Comparison of ENCODE assay signal across 18 cellular contexts in genomic region chr17:78673395-78673794, GRCh38.
DNase-seq lines count a peak whose midpoint lies in the region; ATAC-seq and TF ChIP-seq lines count a peak whose summit lies in the region.
"Had no signal": no experiment of that assay in that cellular context is flagged by ENCODE, and none has a peak within 500 bp of the region (broad histone marks: within the 10 kb centered on the region; RNA-seq: fewer than 3 reads in every experiment).

No MANE protein-coding gene starts in this region.

- DNase-seq in activated naive CD4-positive, alpha-beta T cell treated with Interleukin-2 at 50 U/mL for 16 hours: no peak
- DNase-seq in chondrocyte (ENCODE audit: low spot score): no peak
- DNase-seq in osteocyte (ENCODE audit: extremely low spot score, unreplicated experiment): no peak
- DNase-seq in NAMALWA (ENCODE audit: low spot score): no peak
- DNase-seq in NCI-H2107 (lab: John Stamatoyannopoulos, UW): no peak
- no peak for DNase-seq in effector CD4-positive, alpha-beta T cell
- DNase-seq: activated CD8-positive, alpha-beta memory T cell treated with anti-CD3 and anti-CD28 coated beads for 24 hours; cerebellar nuclear complex; left ventricle myocardium superior; NCI-H1436; NCI-H774; PC-9; stimulated activated CD4-positive, alpha-beta T cell treated with anti-CD3 and anti-CD28 coated beads, Interleukin-1b, Interleukin-23, amount 100 ng/mL, for 48 hours; stomach had no signal

- no peak for ATAC-seq in GM21786 (IDR thresholded peaks at IDR 0.05; ENCODE audit: unreplicated experiment)
- ATAC-seq: right lobe of liver, WTC11 had no signal

- no peak overlapping the region for H3K4me3 Mint-ChIP-seq in activated naive CD4-positive, alpha-beta T cell treated with anti-CD3 and anti-CD28 coated beads, Interleukin-2, amount 50 U/mL, for 24 hours
- H3K4me3 Mint-ChIP-seq in chondrocyte (ENCODE audit: unreplicated experiment) (no peak overlapping the region), osteocyte (ENCODE audit: unreplicated experiment) (no peak overlapping the region)
- H3K4me3 Mint-ChIP-seq: WTC11 had no signal

- H3K27me3 Mint-ChIP-seq in activated naive CD4-positive, alpha-beta T cell treated with anti-CD3 and anti-CD28 coated beads, Interleukin-2, amount 50 U/mL, for 24 hours: no peaks in the 10 kb centered on the region
- H3K27me3 Mint-ChIP-seq in chondrocyte (ENCODE audit: low read depth): no peaks in the 10 kb centered on the region
- no peaks in the 10 kb centered on the region for H3K27me3 Mint-ChIP-seq in osteocyte (ENCODE audit: unreplicated experiment)

- peak overlapping the region; percentile 38 for H3K27ac Mint-ChIP-seq in activated naive CD4-positive, alpha-beta T cell treated with anti-CD3 and anti-CD28 coated beads, Interleukin-2, amount 50 U/mL, for 24 hours
- H3K27ac Mint-ChIP-seq in chondrocyte (ENCODE audit: unreplicated experiment) (peak overlapping the region; percentile 55), osteocyte (ENCODE audit: unreplicated experiment) (peak overlapping the region; percentile 81)
- H3K27ac Mint-ChIP-seq: WTC11 had no signal

- H3K9me3 Mint-ChIP-seq in activated naive CD4-positive, alpha-beta T cell treated with anti-CD3 and anti-CD28 coated beads, Interleukin-2, amount 50 U/mL, for 24 hours: no peaks in the 10 kb centered on the region
- no peaks in the 10 kb centered on the region for H3K9me3 Mint-ChIP-seq in chondrocyte (ENCODE audit: low read depth)
- no peaks in the 10 kb centered on the region for H3K9me3 Mint-ChIP-seq in osteocyte (ENCODE audit: unreplicated experiment)

- H3K4me1 Mint-ChIP-seq in activated naive CD4-positive, alpha-beta T cell treated with anti-CD3 and anti-CD28 coated beads, Interleukin-2, amount 50 U/mL, for 24 hours: peaks cover 4% of the 10 kb centered on the region
- H3K4me1 Mint-ChIP-seq in chondrocyte (ENCODE audit: low read depth): peaks cover 58% of the 10 kb centered on the region
- peaks cover 48% of the 10 kb centered on the region for H3K4me1 Mint-ChIP-seq in osteocyte (ENCODE audit: unreplicated experiment)
- H3K4me1 Mint-ChIP-seq: WTC11 had no signal

- H3K36me3 Mint-ChIP-seq in activated naive CD4-positive, alpha-beta T cell treated with anti-CD3 and anti-CD28 coated beads, Interleukin-2, amount 50 U/mL, for 24 hours: peaks cover 5% of the 10 kb centered on the region
- H3K36me3 Mint-ChIP-seq in chondrocyte (ENCODE audit: low read depth): peaks cover 36% of the 10 kb centered on the region
- peaks cover 52% of the 10 kb centered on the region for H3K36me3 Mint-ChIP-seq in osteocyte (ENCODE audit: unreplicated experiment)

- no peak for TF ChIP-seq CTCF in chondrocyte (IDR thresholded peaks at IDR 0.05)
- TF ChIP-seq CTCF in osteocyte (IDR thresholded peaks at IDR 0.05): no peak
